16 cellular contexts compared by ENCODE assay signal in genomic region chr13:111252449-111253124, GRCh38.
DNase-seq lines count a peak whose midpoint lies in the region; TF ChIP-seq lines count a peak whose summit lies in the region.
"Had no signal": no experiment of that assay in that cellular context is flagged by ENCODE, and none has a peak within 500 bp of the region (broad histone marks: within the 10 kb centered on the region; RNA-seq: fewer than 3 reads in every experiment).

No MANE protein-coding gene starts in this region.

- CTCF ChIA-PET in OCI-LY7 (lab: Charles Lee; ENCODE audit: unreplicated experiment) = no interaction called here

- H3K27ac ChIP-seq in brain microvascular endothelial cell (peak overlapping the region; percentile 75), left ventricle myocardium inferior (replicated peaks) (peak overlapping the region; percentile 79), skin epidermis (peak overlapping the region in 12 of 21 experiments; percentile 8 to 84 (median 35)), OCI-LY7 (ENCODE audit: low read depth, low read length, poor library complexity, severe bottlenecking) (no peak overlapping the region), uterus (no peak overlapping the region)
- H3K27ac ChIP-seq: lower lobe of right lung, SJCRH30 had no signal

- peaks cover 65% of the 10 kb centered on the region for H3K4me1 ChIP-seq in left ventricle myocardium inferior
- H3K4me1 ChIP-seq in OCI-LY7 (ENCODE audit: insufficient read depth, low read length, poor library complexity, severe bottlenecking) = no peaks in the 10 kb centered on the region
- no peaks in the 10 kb centered on the region for H3K4me1 ChIP-seq in uterus

- H2AFZ ChIP-seq in OCI-LY7 (ENCODE audit: low read length) = no peak overlapping the region

- H4K20me1 ChIP-seq in OCI-LY7 (ENCODE audit: insufficient read depth, low read length) = no peaks in the 10 kb centered on the region

- H3K4me2 ChIP-seq in OCI-LY7 (ENCODE audit: low read length) = no peak overlapping the region

- intact Hi-C loops in left ventricle myocardium inferior (cut with micrococcal nuclease) (no loop called here), OCI-LY7 (cut with micrococcal nuclease; ENCODE audit: unreplicated experiment) (no loop called here), uterus (cut with DNase I; ENCODE audit: low total_unique reads) (no loop called here)

- no peak for TF ChIP-seq CTCF in brain microvascular endothelial cell (IDR thresholded peaks at IDR 0.05; ENCODE audit: low read depth, low read length, missing control alignments)
- no peak for TF ChIP-seq CTCF in left ventricle myocardium inferior (IDR thresholded peaks at IDR 0.05; ENCODE audit: borderline replicate concordance)
- no peak for TF ChIP-seq CTCF in OCI-LY7 (conservative IDR thresholded peaks at IDR 0.05; ENCODE audit: low read length)
- no peak for TF ChIP-seq CTCF in uterus (IDR thresholded peaks at IDR 0.05)

- BruUV-seq in OCI-LY7 (replicated peaks; lab: Mats Ljungman, UMichigan) = no TSS peak

- no peaks in the 10 kb centered on the region for H3K9me2 ChIP-seq in OCI-LY7 (ENCODE audit: insufficient read depth, low read length)

- H3K4me3 ChIP-seq in brain microvascular endothelial cell (ENCODE audit: low read depth, low read length) (no peak overlapping the region), left ventricle myocardium inferior (no peak overlapping the region), skin epidermis (no peak overlapping the region), OCI-LY7 (ENCODE audit: low read depth, low read length, poor library complexity, severe bottlenecking) (no peak overlapping the region), uterus (no peak overlapping the region)
- H3K4me3 ChIP-seq: GM12878, lower lobe of right lung, SJCRH30 had no signal

- no peaks in the 10 kb centered on the region for H3K79me2 ChIP-seq in OCI-LY7 (ENCODE audit: insufficient read depth, low read depth, low read length)

- H3K9me3 ChIP-seq in left ventricle myocardium inferior (replicated peaks) (no peaks in the 10 kb centered on the region), OCI-LY7 (ENCODE audit: low read length) (no peaks in the 10 kb centered on the region), uterus (no peaks in the 10 kb centered on the region)
- H3K9me3 ChIP-seq: lower lobe of right lung, SJCRH30 had no signal

- in situ Hi-C loops in brain microvascular endothelial cell (cut with HindIII; ENCODE audit: low pct_ligation_motif_present, low sequenced_read_pairs) = no loop called here

- DNase-seq in GM04503 (ENCODE audit: low read depth) = peak; percentile 32
- DNase-seq in brain microvascular endothelial cell = no peak
- peak; percentile 37 for DNase-seq in left ventricle myocardium inferior
- DNase-seq in OCI-LY7 (ENCODE audit: low spot score) = no peak
- DNase-seq in NCI-H510A (lab: John Stamatoyannopoulos, UW) = no peak
- DNase-seq in uterus = no peak
- DNase-seq: activated CD4-positive, alpha-beta T cell treated with anti-CD3 and anti-CD28 coated beads, Interleukin-2, amount 50 U/mL, for 1 hour; activated T-cell treated with anti-CD3 and anti-CD28 coated beads, Interleukin-2, amount 50 U/mL, for 4 hours; CD4-positive, alpha-beta T cell; HCEC 1CT; lower lobe of right lung; NCI-H1048; SJCRH30; stimulated activated naive CD4-positive, alpha-beta T cell had no signal

- TF ChIP-seq POLR2A in uterus (IDR thresholded peaks at IDR 0.05) = no peak

- peaks cover 23% of the 10 kb centered on the region for H3K36me3 ChIP-seq in brain microvascular endothelial cell (replicated peaks)
- peaks cover 40% of the 10 kb centered on the region for H3K36me3 ChIP-seq in left ventricle myocardium inferior
- H3K36me3 ChIP-seq in OCI-LY7 (ENCODE audit: insufficient read depth, low read length) = peaks cover 86% of the 10 kb centered on the region
- H3K36me3 ChIP-seq in uterus = no peaks in the 10 kb centered on the region

- POLR2A ChIA-PET in OCI-LY7 (lab: Charles Lee) = no interaction called here

- H3K27me3 ChIP-seq in brain microvascular endothelial cell (replicated peaks) = no peaks in the 10 kb centered on the region
- no peaks in the 10 kb centered on the region for H3K27me3 ChIP-seq in left ventricle myocardium inferior (ENCODE audit: low read depth)
- no peaks in the 10 kb centered on the region for H3K27me3 ChIP-seq in uterus
- H3K27me3 ChIP-seq: SJCRH30 had no signal

Comparison
In these comparisons a context has a peak if more than half of its experiments do, and no peak if none do; other contexts are left out.
1. DNase-seq: peak in GM04503 (single experiment) and left ventricle myocardium inferior (single experiment); none in brain microvascular endothelial cell (single experiment), OCI-LY7 (single experiment), NCI-H510A (single experiment) and uterus (0 of 2).
2. H3K27ac ChIP-seq: peak in brain microvascular endothelial cell (single experiment), left ventricle myocardium inferior (single experiment) and skin epidermis (12 of 21); none in OCI-LY7 (single experiment) and uterus (0 of 2).